Comparison of ENCODE assay signal across 8 cellular contexts in the genomic region with DNA sequence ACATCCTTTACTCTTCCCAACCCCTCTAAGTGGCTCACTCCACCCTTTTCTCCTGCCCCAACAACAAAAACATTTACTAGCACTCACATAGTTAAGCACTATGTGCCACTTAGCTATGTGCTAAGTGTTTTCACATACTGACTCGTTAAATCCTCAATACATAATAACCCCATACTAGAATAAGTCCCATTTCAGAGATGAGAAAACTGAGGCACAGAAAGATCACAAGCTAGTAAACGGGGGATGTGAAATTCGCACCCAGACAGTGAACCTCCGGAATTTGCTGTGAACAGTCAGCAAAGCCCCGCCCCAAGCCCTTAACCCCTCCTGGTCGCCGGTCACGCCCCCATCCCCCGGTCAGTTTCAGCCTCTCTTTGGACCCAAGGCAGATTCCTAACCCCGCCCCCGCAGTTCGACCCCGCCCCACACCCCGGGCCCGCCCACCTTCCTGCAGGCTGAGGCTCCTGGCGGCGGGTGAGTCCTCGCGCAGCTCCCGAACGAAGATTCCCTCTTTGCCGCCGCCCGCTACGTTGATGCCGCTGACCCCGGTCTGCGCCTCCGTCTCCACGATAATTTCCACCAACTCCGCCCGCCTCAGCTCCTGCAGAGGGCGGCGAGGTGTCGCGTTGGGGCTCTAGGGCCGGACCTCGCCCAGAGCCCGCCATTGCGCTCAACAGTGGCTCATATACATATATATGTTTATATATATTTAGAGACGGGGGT. TPM values are rescaled to one million over a fixed set of nuclear protein-coding genes. Genes with fewer than 3 reads are reported as not detected.
DNase-seq lines count a peak whose midpoint lies in the region; ATAC-seq and TF ChIP-seq lines count a peak whose summit lies in the region.

No MANE protein-coding gene starts in this region.

- H3K4me3 ChIP-seq in HCT116 (replicated peaks in 1 of 2; ENCODE audit: low read depth in 1 of 2, low read length in 2 of 2) (peak overlapping the region; percentile 59 to 69), NB4 (ENCODE audit: low read depth, low read length) (no peak overlapping the region), hepatocyte (peak overlapping the region; percentile 51), skeletal muscle cell (ENCODE audit: low read depth, low read length) (peak overlapping the region; percentile 60)

- H3K79me2 ChIP-seq in HCT116 (ENCODE audit: insufficient read depth, low read length) = no peaks in the 10 kb centered on the region
- H3K79me2 ChIP-seq in hepatocyte = no peaks in the 10 kb centered on the region

- TF ChIP-seq POLR2A in HCT116 (IDR thresholded peaks at IDR 0.05; ENCODE audit: borderline replicate concordance, extremely low read depth, insufficient read depth, insufficient read length) (no peak), NB4 (IDR thresholded peaks at IDR 0.05; ENCODE audit: extremely low read depth, insufficient read length) (no peak)

- H3K4me2 ChIP-seq in HCT116 (ENCODE audit: low read length) (peak overlapping the region; percentile 97), hepatocyte (peak overlapping the region; percentile 92)

- peaks cover 21% of the 10 kb centered on the region for H3K4me1 Mint-ChIP-seq in T-helper 2 cell treated with Interferon-gamma antibody and Interleukin-4, amounts not matched to agents 5 μg/mL and 100 μg/mL, for 36 hours (ENCODE audit: low read depth)

- no peak for TF ChIP-seq RAD21 in HCT116 (IDR thresholded peaks at IDR 0.05; ENCODE audit: low read depth)

- CTCF ChIA-PET in HCT116 (lab: Charles Lee) = interaction anchor here (1.9 kb wide), 1 partner anchor 17 kb away, joined by 9 read pairs; no protein-coding TSS in a partner anchor

- peak overlapping the region; percentile 86 for H3K27ac Mint-ChIP-seq in T-helper 2 cell treated with Interferon-gamma antibody and Interleukin-4, amounts not matched to agents 5 μg/mL and 100 μg/mL, for 36 hours

- no peaks in the 10 kb centered on the region for H3K27me3 Mint-ChIP-seq in T-helper 2 cell treated with Interferon-gamma antibody and Interleukin-4, amounts not matched to agents 5 μg/mL and 100 μg/mL, for 36 hours (ENCODE audit: low read depth)

- H3K9ac ChIP-seq in HCT116 (ENCODE audit: low read length) = peak overlapping the region; percentile 75

- WGBS in hepatocyte (ENCODE audit: low lambda C conversion rate, missing lambda C conversion rate) = 1% methylated on average over 37 of the region's 41 CpGs

- no peaks in the 10 kb centered on the region for H3K36me3 Mint-ChIP-seq in T-helper 2 cell treated with Interferon-gamma antibody and Interleukin-4, amounts not matched to agents 5 μg/mL and 100 μg/mL, for 36 hours (ENCODE audit: low read depth)

- no TSS peak for BruUV-seq in HCT116 (replicated peaks; lab: Mats Ljungman, UMichigan)

- no peaks in the 10 kb centered on the region for H3K36me3 ChIP-seq in HCT116 (ENCODE audit: control insufficient read depth in 1 of 2, insufficient read depth in 2 of 2, low read length in 2 of 2)
- H3K36me3 ChIP-seq in hepatocyte (replicated peaks; ENCODE audit: insufficient read depth, low read depth) = no peaks in the 10 kb centered on the region

- H3K27ac ChIP-seq in HCT116 (ENCODE audit: low read depth, low read length) = peak overlapping the region; percentile 83
- peak overlapping the region; percentile 65 for H3K27ac ChIP-seq in hepatocyte

- TF ChIP-seq CTCF in HCT116 (IDR thresholded peaks at IDR 0.05 in 2 of 3, conservative IDR thresholded peaks at IDR 0.05 in 1 of 3; ENCODE audit: borderline replicate concordance in 1 of 3, insufficient read depth in 1 of 3, low read depth in 2 of 3, low read length in 2 of 3) (no peak), NB4 (IDR thresholded peaks at IDR 0.05; ENCODE audit: low read depth, low read length) (no peak), hepatocyte (IDR thresholded peaks at IDR 0.05; ENCODE audit: poor library complexity) (peak; percentile 4)

- ATAC-seq in HCT116 = peak; percentile 86

- intact Hi-C loops in HCT116 (cut with micrococcal nuclease) = no loop called here

- H4K20me1 ChIP-seq in HCT116 (ENCODE audit: insufficient read depth) (no peaks in the 10 kb centered on the region), hepatocyte (ENCODE audit: insufficient read depth, poor library complexity, severe bottlenecking) (no peaks in the 10 kb centered on the region)

- DNase-seq in GDM1 (lab: John Stamatoyannopoulos, UW) (peak; percentile 88), HCT116 (ENCODE audit: low read depth, low spot score) (peak; percentile 86), NB4 (ENCODE audit: low read depth) (peak; percentile 87), anterior cingulate cortex (lab: John Stamatoyannopoulos, UW) (peak in 40 of 58 donors; percentile 5 to 57 (median 25)), hepatocyte (ENCODE audit: low spot score) (peak; percentile 93), skeletal muscle cell (ENCODE audit: low read depth) (peak; percentile 64), cortex of kidney (lab: John Stamatoyannopoulos, UW) (no peak)
- DNase-seq in T-helper 2 cell treated with Interferon-gamma antibody and Interleukin-4, amounts not matched to agents 5 μg/mL and 100 μg/mL, for 36 hours (ENCODE audit: low spot score) = peak; percentile 85

- H3K27me3 ChIP-seq in HCT116 (ENCODE audit: insufficient read depth, low read length) = no peaks in the 10 kb centered on the region
- H3K27me3 ChIP-seq in hepatocyte = no peaks in the 10 kb centered on the region

- H3K4me3 Mint-ChIP-seq in T-helper 2 cell treated with Interferon-gamma antibody and Interleukin-4, amounts not matched to agents 5 μg/mL and 100 μg/mL, for 36 hours = peak overlapping the region; percentile 92

- no peaks in the 10 kb centered on the region for H3K9me3 Mint-ChIP-seq in T-helper 2 cell treated with Interferon-gamma antibody and Interleukin-4, amounts not matched to agents 5 μg/mL and 100 μg/mL, for 36 hours

- H3K4me1 ChIP-seq in HCT116 (ENCODE audit: control insufficient read depth in 1 of 2, insufficient read depth in 2 of 2, low read length in 2 of 2) = peaks cover 12 to 35% of the 10 kb centered on the region in 2 experiments; a peak in 3 of 4 replicates
- H3K4me1 ChIP-seq in hepatocyte (ENCODE audit: insufficient read depth) = peaks cover 3% of the 10 kb centered on the region

- POLR2A ChIA-PET in HCT116 (lab: Charles Lee) = interaction anchor here (1.0 to 1.2 kb wide), 3 partner anchors 14 to 60 kb away, joined by 3 to 6 read pairs (median 3); a partner anchor contains a TSS

- H2AFZ ChIP-seq in HCT116 (ENCODE audit: low read depth, low read length, poor library complexity, severe bottlenecking) (no peak overlapping the region), hepatocyte (peak overlapping the region; percentile 93)

- no peaks in the 10 kb centered on the region for H3K9me3 ChIP-seq in HCT116 (ENCODE audit: control insufficient read depth in 1 of 2, insufficient read depth in 1 of 2, low read depth in 1 of 2, low read length in 2 of 2)
- H3K9me3 ChIP-seq in hepatocyte (ENCODE audit: low read depth) = no peaks in the 10 kb centered on the region

- RAD21 ChIA-PET in HCT116 (lab: Charles Lee; ENCODE audit: low non-redundant PET in 1 of 2, low total read pairs in 2 of 2, uncharacterized antibody in 2 of 2, unreplicated experiment in 2 of 2) = no interaction called here

- H3K9me2 ChIP-seq in HCT116 (ENCODE audit: insufficient read depth) (no peaks in the 10 kb centered on the region), hepatocyte (replicated peaks; ENCODE audit: insufficient read depth) (no peaks in the 10 kb centered on the region)

TF ChIP-seq in HCT116, 20 proteins besides CTCF, POLR2A, EP300 and RAD21 (continues in another document):
- TF ChIP-seq EGR1 (IDR thresholded peaks at IDR 0.05; ENCODE audit: low read depth) (peak; percentile 70), ZFX (IDR thresholded peaks at IDR 0.05) (no peak), SRF (IDR thresholded peaks at IDR 0.05; ENCODE audit: low read depth) (no peak), SP1 (IDR thresholded peaks at IDR 0.05; ENCODE audit: low read depth) (0 out of 2 replicates have a peak, but pooled peaks have one; percentile 48)
- TF ChIP-seq, protein P1, sequence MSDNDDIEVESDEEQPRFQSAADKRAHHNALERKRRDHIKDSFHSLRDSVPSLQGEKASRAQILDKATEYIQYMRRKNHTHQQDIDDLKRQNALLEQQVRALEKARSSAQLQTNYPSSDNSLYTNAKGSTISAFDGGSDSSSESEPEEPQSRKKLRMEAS (IDR thresholded peaks at IDR 0.05) = peak; percentile 59; the same call in 1 of the 2 replicates

RNA-seq across cellular contexts. Expression of a gene that starts 9.8 kb away (rescaled TPM):
- total RNA-seq in HCT116 (2021; ENCODE audit: unreplicated experiment) (4.8 TPM), hepatocyte (1.9 and 2.0 TPM in 2 replicates)
- polyA plus RNA-seq in HCT116 (2012) = 4.8 and 5.1 TPM in 2 replicates
- 0.80 and 1.4 TPM in 2 replicates for polyA plus RNA-seq in hepatocyte

RNA-seq across cellular contexts. Expression of a gene that starts 13.4 kb away (rescaled TPM):
- total RNA-seq in HCT116 (2021; ENCODE audit: unreplicated experiment) = 0.74 TPM
- 0.61 and 0.77 TPM in 2 replicates for polyA plus RNA-seq in HCT116 (2012)
- total RNA-seq in hepatocyte = 0.07 and 0.08 TPM in 2 replicates
- polyA plus RNA-seq in hepatocyte = 0.13 TPM in 1 of 2 replicates, not detected in the other

RNA-seq across cellular contexts. Expression of a gene that starts 22.4 kb away (rescaled TPM):
- total RNA-seq in HCT116 (2021; ENCODE audit: unreplicated experiment) (30.3 TPM), hepatocyte (14.4 and 17.1 TPM in 2 replicates)
- polyA plus RNA-seq in HCT116 (2012) = 44.7 and 48.8 TPM in 2 replicates
- 17.9 and 23.6 TPM in 2 replicates for polyA plus RNA-seq in hepatocyte

RNA-seq across cellular contexts. Expression of a gene that starts 40.7 kb away (rescaled TPM):
- total RNA-seq in HCT116 (2021; ENCODE audit: unreplicated experiment) = 32.4 TPM
- 34.9 and 41.4 TPM in 2 replicates for polyA plus RNA-seq in HCT116 (2012)
- total RNA-seq in hepatocyte = 36.4 and 40.4 TPM in 2 replicates
- polyA plus RNA-seq in hepatocyte = 62.2 and 64.0 TPM in 2 replicates

RNA-seq across cellular contexts. Expression of a gene that starts 54.9 kb away (rescaled TPM):
- total RNA-seq in HCT116 (2021; ENCODE audit: unreplicated experiment) (123 TPM), hepatocyte (668 and 805 TPM in 2 replicates)
- 233 and 251 TPM in 2 replicates for polyA plus RNA-seq in HCT116 (2012)
- polyA plus RNA-seq in hepatocyte = 1,297 and 1,400 TPM in 2 replicates
